20 cellular contexts compared by ENCODE assay signal in the genomic region with DNA sequence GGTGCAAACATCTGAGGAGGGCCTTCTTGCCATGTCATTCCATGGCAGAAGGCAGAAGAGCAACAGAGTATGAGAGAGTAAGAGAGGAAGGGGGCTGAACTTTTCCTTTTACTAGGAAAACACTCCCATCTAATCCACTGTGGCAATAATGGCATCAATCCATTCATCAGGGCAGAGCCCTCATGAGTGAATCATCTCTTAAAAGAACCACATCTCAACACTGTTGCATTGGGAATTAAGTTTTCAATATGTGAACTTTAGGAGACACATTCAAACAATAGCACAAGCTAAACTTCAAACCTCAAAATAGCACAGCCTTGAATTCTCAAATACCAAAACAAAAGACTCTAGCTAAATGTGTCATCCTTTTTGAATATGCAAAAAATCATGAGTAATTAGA.
A peak's percentile ranks its signal among the peaks of the same experiment; 100 is the strongest.
DNase-seq lines count a peak whose midpoint lies in the region; ATAC-seq and TF ChIP-seq lines count a peak whose summit lies in the region.
"Had no signal": no experiment of that assay in that cellular context is flagged by ENCODE, and none has a peak within 500 bp of the region (broad histone marks: within the 10 kb centered on the region; RNA-seq: fewer than 3 reads in every experiment).

No MANE protein-coding gene starts in this region.

- H3K36me3 Mint-ChIP-seq in naive thymus-derived CD4-positive, alpha-beta T cell: peaks cover 0 to 3% (median 0%) of the 10 kb centered on the region in 5 donors
- H3K36me3 Mint-ChIP-seq: CD4-positive, alpha-beta memory T cell had no signal

- H3K9me3 Mint-ChIP-seq in naive thymus-derived CD4-positive, alpha-beta T cell: peaks cover 0 to 13% (median 0%) of the 10 kb centered on the region in 11 donors

- no peak overlapping the region for H3K4me3 Mint-ChIP-seq in naive thymus-derived CD4-positive, alpha-beta T cell
- H3K4me3 Mint-ChIP-seq: CD4-positive, alpha-beta memory T cell; HFFc6 had no signal

- H3K4me3 ChIP-seq in left ventricle myocardium inferior: no peak overlapping the region
- H3K4me3 ChIP-seq in naive thymus-derived CD4-positive, alpha-beta T cell (ENCODE audit: low read length): no peak overlapping the region
- H3K4me3 ChIP-seq: A549, HAP-1 had no signal

- ATAC-seq in Right ventricle myocardium inferior (no peak), sciatic nerve (peak; percentile 62), HG03108 (IDR thresholded peaks at IDR 0.05; ENCODE audit: unreplicated experiment) (no peak)
- no peak for ATAC-seq in naive thymus-derived CD4-positive, alpha-beta T cell
- ATAC-seq: A549 had no signal

- intact Hi-C loops in left ventricle myocardium inferior (cut with micrococcal nuclease): no loop called here
- intact Hi-C loops in Right ventricle myocardium inferior (cut with DNase I): no loop called here
- intact Hi-C loops in sciatic nerve (cut with DNase I): no loop called here
- intact Hi-C loops in naive thymus-derived CD4-positive, alpha-beta T cell (cut with micrococcal nuclease): no loop called here

- peaks cover 3 to 41% (median 28%) of the 10 kb centered on the region in 5 donors for H3K27me3 Mint-ChIP-seq in naive thymus-derived CD4-positive, alpha-beta T cell

- no peaks in the 10 kb centered on the region for H3K4me1 Mint-ChIP-seq in naive thymus-derived CD4-positive, alpha-beta T cell
- H3K4me1 Mint-ChIP-seq: CD4-positive, alpha-beta memory T cell had no signal

- POLR2A ChIA-PET in naive thymus-derived CD4-positive, alpha-beta T cell (lab: Charles Lee): no interaction called here

- H3K4me1 ChIP-seq in left ventricle myocardium inferior: peaks cover 10% of the 10 kb centered on the region
- no peaks in the 10 kb centered on the region for H3K4me1 ChIP-seq in naive thymus-derived CD4-positive, alpha-beta T cell (ENCODE audit: control insufficient read depth in 2 of 2, insufficient read depth in 2 of 2, low read length in 2 of 2)
- H3K4me1 ChIP-seq: A549, HAP-1 had no signal

- no peak overlapping the region for H3K27ac Mint-ChIP-seq in naive thymus-derived CD4-positive, alpha-beta T cell
- H3K27ac Mint-ChIP-seq: CD4-positive, alpha-beta memory T cell; HFFc6 had no signal

- CTCF ChIA-PET in naive thymus-derived CD4-positive, alpha-beta T cell (lab: Charles Lee): no interaction called here

- peaks cover 5% of the 10 kb centered on the region for H3K9me3 ChIP-seq in left ventricle myocardium inferior (replicated peaks)
- no peaks in the 10 kb centered on the region for H3K9me3 ChIP-seq in naive thymus-derived CD4-positive, alpha-beta T cell (ENCODE audit: control insufficient read depth in 2 of 3, low read length in 3 of 3)
- H3K9me3 ChIP-seq: A549, HAP-1 had no signal

- DNase-seq in left ventricle myocardium inferior: no peak
- no peak for DNase-seq in Right ventricle myocardium inferior (ENCODE audit: missing footprints)
- DNase-seq in fibroblast of peridontal ligament (ENCODE audit: extremely low read depth): peak; percentile 57
- DNase-seq in sciatic nerve (ENCODE audit: low spot score): no peak
- no peak for DNase-seq in naive thymus-derived CD4-positive, alpha-beta T cell
- no peak for DNase-seq in hepatic stellate cell (ENCODE audit: low spot score)
- DNase-seq: 8988T; ACHN; AML-193; Calu3; CD4-positive, alpha-beta memory T cell; COR-L47; DMS53; DMS79 treated with DMSO at 0.1 percent for 48 hours; GF-D8; GOT3; HFFc6 had no signal

- H3K27me3 ChIP-seq in left ventricle myocardium inferior (ENCODE audit: low read depth): no peaks in the 10 kb centered on the region
- no peaks in the 10 kb centered on the region for H3K27me3 ChIP-seq in naive thymus-derived CD4-positive, alpha-beta T cell (ENCODE audit: control insufficient read depth in 2 of 2, insufficient read depth in 2 of 2, low read length in 2 of 2)

- H3K27ac ChIP-seq in left ventricle myocardium inferior (replicated peaks): peak overlapping the region; percentile 21
- no peak overlapping the region for H3K27ac ChIP-seq in naive thymus-derived CD4-positive, alpha-beta T cell (ENCODE audit: low read depth, low read length)
- H3K27ac ChIP-seq: A549 had no signal

- no peak for TF ChIP-seq CTCF in left ventricle myocardium inferior (IDR thresholded peaks at IDR 0.05; ENCODE audit: borderline replicate concordance)

- no peaks in the 10 kb centered on the region for H3K36me3 ChIP-seq in left ventricle myocardium inferior
- no peaks in the 10 kb centered on the region for H3K36me3 ChIP-seq in naive thymus-derived CD4-positive, alpha-beta T cell (ENCODE audit: control insufficient read depth in 2 of 3, insufficient read depth in 3 of 3, low read length in 3 of 3)
- H3K36me3 ChIP-seq: HAP-1 had no signal
